In genomic region chr16:50278251-50278650, GRCh38 we compare ENCODE assay signal across 13 cellular contexts. TPM values are rescaled to one million over a fixed set of nuclear protein-coding genes. Genes with fewer than 3 reads are reported as not detected.
DNase-seq lines count a peak whose midpoint lies in the region; ATAC-seq lines count a peak whose summit lies in the region.
"Had no signal": no experiment of that assay in that cellular context is flagged by ENCODE, and none has a peak within 500 bp of the region (broad histone marks: within the 10 kb centered on the region; RNA-seq: fewer than 3 reads in every experiment).

No MANE protein-coding gene starts in this region.

- H3K36me3 Mint-ChIP-seq in activated T-cell treated with anti-CD3 and anti-CD28 coated beads, Interleukin-2, amount 50 U/mL, for 72 hours (ENCODE audit: insufficient read depth in 2 of 2): peaks cover 9 to 17% of the 10 kb centered on the region in 2 donors
- H3K36me3 Mint-ChIP-seq in T-cell: peaks cover 7% of the 10 kb centered on the region
- peaks cover 85% of the 10 kb centered on the region for H3K36me3 Mint-ChIP-seq in dendritic cell treated with granulocyte-macrophage colony-stimulating factor and Interleukin-4, amounts not matched to agents 40 ng/mL and 50 ng/mL, for 4 days (ENCODE audit: low read depth)
- peaks cover 22% of the 10 kb centered on the region for H3K36me3 Mint-ChIP-seq in stimulated activated memory B cell treated with anti-CD40 and anti-IgM and Interleukin-4, amounts not matched to agents 10 μg/mL and 1 μg/mL and 100 μg/mL, for 72 hours

- H3K4me1 Mint-ChIP-seq in activated T-cell treated with anti-CD3 and anti-CD28 coated beads, Interleukin-2, amount 50 U/mL, for 72 hours (ENCODE audit: low read depth): peaks cover 95% of the 10 kb centered on the region
- H3K4me1 Mint-ChIP-seq in T-cell: peaks cover 89 to 99% (median 98%) of the 10 kb centered on the region in 3 donors
- H3K4me1 Mint-ChIP-seq in dendritic cell treated with granulocyte-macrophage colony-stimulating factor and Interleukin-4, amounts not matched to agents 40 ng/mL and 50 ng/mL, for 4 days (ENCODE audit: low read depth): peaks cover 78% of the 10 kb centered on the region
- peaks cover 99% of the 10 kb centered on the region for H3K4me1 Mint-ChIP-seq in stimulated activated memory B cell treated with anti-CD40 and anti-IgM and Interleukin-4, amounts not matched to agents 10 μg/mL and 1 μg/mL and 100 μg/mL, for 72 hours

- H3K27me3 Mint-ChIP-seq in activated T-cell treated with anti-CD3 and anti-CD28 coated beads, Interleukin-2, amount 50 U/mL, for 72 hours (ENCODE audit: low read depth): no peaks in the 10 kb centered on the region
- H3K27me3 Mint-ChIP-seq in T-cell: no peaks in the 10 kb centered on the region
- H3K27me3 Mint-ChIP-seq in dendritic cell treated with granulocyte-macrophage colony-stimulating factor and Interleukin-4, amounts not matched to agents 40 ng/mL and 50 ng/mL, for 4 days: no peaks in the 10 kb centered on the region
- no peaks in the 10 kb centered on the region for H3K27me3 Mint-ChIP-seq in stimulated activated memory B cell treated with anti-CD40 and anti-IgM and Interleukin-4, amounts not matched to agents 10 μg/mL and 1 μg/mL and 100 μg/mL, for 72 hours

- intact Hi-C loops in dendritic cell treated with granulocyte-macrophage colony-stimulating factor and Interleukin-4, amounts not matched to agents 40 ng/mL and 50 ng/mL, for 4 days (cut with micrococcal nuclease): loop anchor here (5.0 kb wide), 2 partner anchors 34 to 419 kb away; no protein-coding TSS in a partner anchor

- peaks cover 0 to 2% of the 10 kb centered on the region in 2 donors for H3K9me3 Mint-ChIP-seq in activated T-cell treated with anti-CD3 and anti-CD28 coated beads, Interleukin-2, amount 50 U/mL, for 72 hours
- H3K9me3 Mint-ChIP-seq in T-cell: no peaks in the 10 kb centered on the region
- no peaks in the 10 kb centered on the region for H3K9me3 Mint-ChIP-seq in dendritic cell treated with granulocyte-macrophage colony-stimulating factor and Interleukin-4, amounts not matched to agents 40 ng/mL and 50 ng/mL, for 4 days
- peaks cover 3% of the 10 kb centered on the region for H3K9me3 Mint-ChIP-seq in stimulated activated memory B cell treated with anti-CD40 and anti-IgM and Interleukin-4, amounts not matched to agents 10 μg/mL and 1 μg/mL and 100 μg/mL, for 72 hours

- peak overlapping the region; percentile 45 to 68 for H3K4me3 Mint-ChIP-seq in activated T-cell treated with anti-CD3 and anti-CD28 coated beads, Interleukin-2, amount 50 U/mL, for 72 hours
- H3K4me3 Mint-ChIP-seq in T-cell: peak overlapping the region; percentile 62 to 85 (median 66)
- peak overlapping the region; percentile 87 for H3K4me3 Mint-ChIP-seq in dendritic cell treated with granulocyte-macrophage colony-stimulating factor and Interleukin-4, amounts not matched to agents 40 ng/mL and 50 ng/mL, for 4 days
- H3K4me3 Mint-ChIP-seq in stimulated activated memory B cell treated with anti-CD40 and anti-IgM and Interleukin-4, amounts not matched to agents 10 μg/mL and 1 μg/mL and 100 μg/mL, for 72 hours: peak overlapping the region; percentile 52

- DNase-seq in activated T-cell treated with anti-CD3 and anti-CD28 coated beads, Interleukin-2, amount 50 U/mL, for 72 hours: no peak
- DNase-seq in activated T-cell treated with anti-CD3 and anti-CD28 coated beads, Interleukin-2, amount 50 U/mL, for 1 hour: no peak
- DNase-seq in T-cell (no peak), mesenteric fat pad (ENCODE audit: low spot score) (no peak), SW480 (ENCODE audit: low spot score) (no peak)
- DNase-seq: Calu3, midbrain, NCI-H187 treated with DMSO at 0.1 percent for 48 hours, NCI-H345, Right ventricle myocardium superior had no signal

- POLR2A ChIA-PET in T-cell (lab: Charles Lee): interaction anchor here (0.6 to 1.2 kb wide), 3 partner anchors 10 to 76 kb away, joined by 3 to 5 read pairs (median 4); no protein-coding TSS in a partner anchor

- CTCF ChIA-PET in T-cell (lab: Charles Lee): interaction anchor here (0.5 to 1.3 kb wide), 10 partner anchors 9 to 686 kb away, joined by 3 to 11 read pairs (median 4); partner anchors contain the start of gene CNEP1R1 (in 1 of the 2)

- no peak for ATAC-seq in activated T-cell treated with anti-CD3 and anti-CD28 coated beads, Interleukin-2, amount 50 U/mL, for 72 hours (replicated peaks in 1 of 2)
- ATAC-seq in T-cell (replicated peaks in 1 of 4) (no peak), HG03095 (IDR thresholded peaks at IDR 0.05; ENCODE audit: unreplicated experiment) (no peak)
- ATAC-seq in stimulated activated memory B cell treated with anti-CD40 and anti-IgM and Interleukin-4, amounts not matched to agents 10 μg/mL and 1 μg/mL and 100 μg/mL, for 72 hours: no peak

- H3K27ac Mint-ChIP-seq in activated T-cell treated with anti-CD3 and anti-CD28 coated beads, Interleukin-2, amount 50 U/mL, for 72 hours: peak overlapping the region; percentile 96
- peak overlapping the region; percentile 87 to 99 for H3K27ac Mint-ChIP-seq in T-cell
- peak overlapping the region; percentile 90 for H3K27ac Mint-ChIP-seq in dendritic cell treated with granulocyte-macrophage colony-stimulating factor and Interleukin-4, amounts not matched to agents 40 ng/mL and 50 ng/mL, for 4 days
- H3K27ac Mint-ChIP-seq in stimulated activated memory B cell treated with anti-CD40 and anti-IgM and Interleukin-4, amounts not matched to agents 10 μg/mL and 1 μg/mL and 100 μg/mL, for 72 hours: peak overlapping the region; percentile 96

RNA-seq across cellular contexts. Expression of gene ADCY7, which starts 11.9 kb away (rescaled TPM):
- total RNA-seq in activated T-cell treated with anti-CD3 and anti-CD28 coated beads, Interleukin-2, amount 50 U/mL, for 72 hours: 10 to 100 TPM; 67.5 to 97.1 TPM
- total RNA-seq in T-cell (100 to 1,000 TPM; 201 to 314 (median 278) TPM), mesenteric fat pad (26.8 TPM)
